Comparison of ENCODE assay signal across 1 cellular context in the genomic region with DNA sequence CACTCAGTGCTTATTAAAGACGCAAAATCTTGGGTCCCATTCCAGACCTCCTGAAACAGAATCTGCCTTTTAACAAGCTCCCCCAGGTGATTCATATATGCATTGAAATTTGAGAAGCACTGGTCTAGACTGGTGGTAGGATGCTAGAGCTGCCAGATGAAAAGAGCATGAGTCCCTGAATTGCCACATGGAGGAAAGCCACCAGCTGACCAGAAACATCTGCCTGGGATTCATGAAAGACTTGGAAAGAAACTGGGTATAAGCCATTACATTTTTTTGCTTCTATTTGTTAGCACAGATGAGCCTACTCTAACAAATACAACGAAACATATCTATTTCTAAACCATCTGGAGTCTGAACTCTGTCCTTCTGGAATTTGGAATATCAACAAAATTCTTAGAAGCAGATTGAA.
TF ChIP-seq lines count a peak whose summit lies in the region.

No MANE protein-coding gene starts in this region.

TF ChIP-seq in GM23338, 12 proteins besides CTCF, POLR2A, EP300 and RAD21 (continued from another document):
- TF ChIP-seq, protein P1, sequence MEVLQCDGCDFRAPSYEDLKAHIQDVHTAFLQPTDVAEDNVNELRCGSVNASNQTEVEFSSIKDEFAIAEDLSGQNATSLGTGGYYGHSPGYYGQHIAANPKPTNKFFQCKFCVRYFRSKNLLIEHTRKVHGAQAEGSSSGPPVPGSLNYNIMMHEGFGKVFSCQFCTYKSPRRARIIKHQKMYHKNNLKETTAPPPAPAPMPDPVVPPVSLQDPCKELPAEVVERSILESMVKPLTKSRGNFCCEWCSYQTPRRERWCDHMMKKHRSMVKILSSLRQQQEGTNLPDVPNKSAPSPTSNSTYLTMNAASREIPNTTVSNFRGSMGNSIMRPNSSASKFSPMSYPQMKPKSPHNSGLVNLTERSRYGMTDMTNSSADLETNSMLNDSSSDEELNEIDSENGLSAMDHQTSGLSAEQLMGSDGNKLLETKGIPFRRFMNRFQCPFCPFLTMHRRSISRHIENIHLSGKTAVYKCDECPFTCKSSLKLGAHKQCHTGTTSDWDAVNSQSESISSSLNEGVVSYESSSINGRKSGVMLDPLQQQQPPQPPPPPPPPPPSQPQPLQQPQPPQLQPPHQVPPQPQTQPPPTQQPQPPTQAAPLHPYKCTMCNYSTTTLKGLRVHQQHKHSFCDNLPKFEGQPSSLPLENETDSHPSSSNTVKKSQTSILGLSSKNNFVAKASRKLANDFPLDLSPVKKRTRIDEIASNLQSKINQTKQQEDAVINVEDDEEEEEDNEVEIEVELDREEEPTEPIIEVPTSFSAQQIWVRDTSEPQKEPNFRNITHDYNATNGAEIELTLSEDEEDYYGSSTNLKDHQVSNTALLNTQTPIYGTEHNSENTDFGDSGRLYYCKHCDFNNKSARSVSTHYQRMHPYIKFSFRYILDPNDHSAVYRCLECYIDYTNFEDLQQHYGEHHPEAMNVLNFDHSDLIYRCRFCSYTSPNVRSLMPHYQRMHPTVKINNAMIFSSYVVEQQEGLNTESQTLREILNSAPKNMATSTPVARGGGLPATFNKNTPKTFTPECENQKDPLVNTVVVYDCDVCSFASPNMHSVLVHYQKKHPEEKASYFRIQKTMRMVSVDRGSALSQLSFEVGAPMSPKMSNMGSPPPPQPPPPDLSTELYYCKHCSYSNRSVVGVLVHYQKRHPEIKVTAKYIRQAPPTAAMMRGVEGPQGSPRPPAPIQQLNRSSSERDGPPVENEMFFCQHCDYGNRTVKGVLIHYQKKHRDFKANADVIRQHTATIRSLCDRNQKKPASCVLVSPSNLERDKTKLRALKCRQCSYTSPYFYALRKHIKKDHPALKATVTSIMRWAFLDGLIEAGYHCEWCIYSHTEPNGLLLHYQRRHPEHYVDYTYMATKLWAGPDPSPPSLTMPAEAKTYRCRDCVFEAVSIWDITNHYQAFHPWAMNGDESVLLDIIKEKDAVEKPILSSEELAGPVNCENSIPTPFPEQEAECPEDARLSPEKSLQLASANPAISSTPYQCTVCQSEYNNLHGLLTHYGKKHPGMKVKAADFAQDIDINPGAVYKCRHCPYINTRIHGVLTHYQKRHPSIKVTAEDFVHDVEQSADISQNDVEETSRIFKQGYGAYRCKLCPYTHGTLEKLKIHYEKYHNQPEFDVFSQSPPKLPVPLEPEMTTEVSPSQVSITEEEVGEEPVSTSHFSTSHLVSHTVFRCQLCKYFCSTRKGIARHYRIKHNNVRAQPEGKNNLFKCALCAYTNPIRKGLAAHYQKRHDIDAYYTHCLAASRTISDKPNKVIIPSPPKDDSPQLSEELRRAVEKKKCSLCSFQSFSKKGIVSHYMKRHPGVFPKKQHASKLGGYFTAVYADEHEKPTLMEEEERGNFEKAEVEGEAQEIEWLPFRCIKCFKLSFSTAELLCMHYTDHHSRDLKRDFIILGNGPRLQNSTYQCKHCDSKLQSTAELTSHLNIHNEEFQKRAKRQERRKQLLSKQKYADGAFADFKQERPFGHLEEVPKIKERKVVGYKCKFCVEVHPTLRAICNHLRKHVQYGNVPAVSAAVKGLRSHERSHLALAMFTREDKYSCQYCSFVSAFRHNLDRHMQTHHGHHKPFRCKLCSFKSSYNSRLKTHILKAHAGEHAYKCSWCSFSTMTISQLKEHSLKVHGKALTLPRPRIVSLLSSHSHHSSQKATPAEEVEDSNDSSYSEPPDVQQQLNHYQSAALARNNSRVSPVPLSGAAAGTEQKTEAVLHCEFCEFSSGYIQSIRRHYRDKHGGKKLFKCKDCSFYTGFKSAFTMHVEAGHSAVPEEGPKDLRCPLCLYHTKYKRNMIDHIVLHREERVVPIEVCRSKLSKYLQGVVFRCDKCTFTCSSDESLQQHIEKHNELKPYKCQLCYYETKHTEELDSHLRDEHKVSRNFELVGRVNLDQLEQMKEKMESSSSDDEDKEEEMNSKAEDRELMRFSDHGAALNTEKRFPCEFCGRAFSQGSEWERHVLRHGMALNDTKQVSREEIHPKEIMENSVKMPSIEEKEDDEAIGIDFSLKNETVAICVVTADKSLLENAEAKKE (CRISPR knock-in tag; IDR thresholded peaks at IDR 0.05): no peak
- TF ChIP-seq, protein P2, sequence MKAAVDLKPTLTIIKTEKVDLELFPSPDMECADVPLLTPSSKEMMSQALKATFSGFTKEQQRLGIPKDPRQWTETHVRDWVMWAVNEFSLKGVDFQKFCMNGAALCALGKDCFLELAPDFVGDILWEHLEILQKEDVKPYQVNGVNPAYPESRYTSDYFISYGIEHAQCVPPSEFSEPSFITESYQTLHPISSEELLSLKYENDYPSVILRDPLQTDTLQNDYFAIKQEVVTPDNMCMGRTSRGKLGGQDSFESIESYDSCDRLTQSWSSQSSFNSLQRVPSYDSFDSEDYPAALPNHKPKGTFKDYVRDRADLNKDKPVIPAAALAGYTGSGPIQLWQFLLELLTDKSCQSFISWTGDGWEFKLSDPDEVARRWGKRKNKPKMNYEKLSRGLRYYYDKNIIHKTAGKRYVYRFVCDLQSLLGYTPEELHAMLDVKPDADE (IDR thresholded peaks at IDR 0.05): no peak
- TF ChIP-seq, protein P3, sequence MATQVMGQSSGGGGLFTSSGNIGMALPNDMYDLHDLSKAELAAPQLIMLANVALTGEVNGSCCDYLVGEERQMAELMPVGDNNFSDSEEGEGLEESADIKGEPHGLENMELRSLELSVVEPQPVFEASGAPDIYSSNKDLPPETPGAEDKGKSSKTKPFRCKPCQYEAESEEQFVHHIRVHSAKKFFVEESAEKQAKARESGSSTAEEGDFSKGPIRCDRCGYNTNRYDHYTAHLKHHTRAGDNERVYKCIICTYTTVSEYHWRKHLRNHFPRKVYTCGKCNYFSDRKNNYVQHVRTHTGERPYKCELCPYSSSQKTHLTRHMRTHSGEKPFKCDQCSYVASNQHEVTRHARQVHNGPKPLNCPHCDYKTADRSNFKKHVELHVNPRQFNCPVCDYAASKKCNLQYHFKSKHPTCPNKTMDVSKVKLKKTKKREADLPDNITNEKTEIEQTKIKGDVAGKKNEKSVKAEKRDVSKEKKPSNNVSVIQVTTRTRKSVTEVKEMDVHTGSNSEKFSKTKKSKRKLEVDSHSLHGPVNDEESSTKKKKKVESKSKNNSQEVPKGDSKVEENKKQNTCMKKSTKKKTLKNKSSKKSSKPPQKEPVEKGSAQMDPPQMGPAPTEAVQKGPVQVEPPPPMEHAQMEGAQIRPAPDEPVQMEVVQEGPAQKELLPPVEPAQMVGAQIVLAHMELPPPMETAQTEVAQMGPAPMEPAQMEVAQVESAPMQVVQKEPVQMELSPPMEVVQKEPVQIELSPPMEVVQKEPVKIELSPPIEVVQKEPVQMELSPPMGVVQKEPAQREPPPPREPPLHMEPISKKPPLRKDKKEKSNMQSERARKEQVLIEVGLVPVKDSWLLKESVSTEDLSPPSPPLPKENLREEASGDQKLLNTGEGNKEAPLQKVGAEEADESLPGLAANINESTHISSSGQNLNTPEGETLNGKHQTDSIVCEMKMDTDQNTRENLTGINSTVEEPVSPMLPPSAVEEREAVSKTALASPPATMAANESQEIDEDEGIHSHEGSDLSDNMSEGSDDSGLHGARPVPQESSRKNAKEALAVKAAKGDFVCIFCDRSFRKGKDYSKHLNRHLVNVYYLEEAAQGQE (IDR thresholded peaks at IDR 0.05; ENCODE audit: unreplicated experiment): no peak
